ENCODE assay signal across 18 cellular contexts in genomic region chr2:99420031-99420430, GRCh38.
DNase-seq lines count a peak whose midpoint lies in the region; TF ChIP-seq lines count a peak whose summit lies in the region.
"Had no signal": no experiment of that assay in that cellular context is flagged by ENCODE, and none has a peak within 500 bp of the region (broad histone marks: within the 10 kb centered on the region; RNA-seq: fewer than 3 reads in every experiment).

No MANE protein-coding gene starts in this region.

- H2BK5ac ChIP-seq in trophoblast cell (ENCODE audit: low read depth, low read length, poor library complexity), result no peak overlapping the region

- no peaks in the 10 kb centered on the region for H3K27me3 Mint-ChIP-seq in activated T-helper 1 cell treated with anti-CD3 and anti-CD28 coated beads, Interleukin-12 subunit alpha, Interleukin-12 subunit beta, Interleukin-2, Interleukin-4 antibody, amounts not matched to agents 30 ng/mL and 10 ng/mL and 1 ng/mL, durations not matched to agents 14 hours and 24 hours and 36 hours (ENCODE audit: insufficient read depth)
- H3K27me3 Mint-ChIP-seq: activated CD4-positive, alpha-beta T cell treated with anti-CD3 and anti-CD28 coated beads for 36 hours; progenitor cell of endocrine pancreas had no signal

- H3K9me3 ChIP-seq in trophoblast cell (ENCODE audit: insufficient read depth, low read depth, low read length) (no peaks in the 10 kb centered on the region), Peyer's patch (no peaks in the 10 kb centered on the region)
- H3K9me3 ChIP-seq: esophagus squamous epithelium had no signal

- no peak overlapping the region for H3K4me3 Mint-ChIP-seq in activated T-helper 1 cell treated with anti-CD3 and anti-CD28 coated beads, Interleukin-12 subunit alpha, Interleukin-12 subunit beta, Interleukin-2, Interleukin-4 antibody, amounts not matched to agents 30 ng/mL and 10 ng/mL and 1 ng/mL, durations not matched to agents 14 hours and 24 hours and 36 hours
- H3K4me3 Mint-ChIP-seq: activated CD4-positive, alpha-beta T cell treated with anti-CD3 and anti-CD28 coated beads for 36 hours; T-helper 1 cell treated with Interleukin-12 subunit alpha and Interleukin-12 subunit beta and Interleukin-4 antibody, amounts not matched to agents 30 μg/mL and 1 μg/mL, for 36 hours had no signal

- H3K27me3 ChIP-seq in trophoblast cell (ENCODE audit: insufficient read depth, low read length), result no peaks in the 10 kb centered on the region
- no peaks in the 10 kb centered on the region for H3K27me3 ChIP-seq in Peyer's patch
- H3K27me3 ChIP-seq: esophagus squamous epithelium had no signal

- no peak overlapping the region for H3K4ac ChIP-seq in trophoblast cell (ENCODE audit: low read depth, low read length)

- H3K18ac ChIP-seq in trophoblast cell (ENCODE audit: low read length), result no peak overlapping the region

- H3K14ac ChIP-seq in trophoblast cell (ENCODE audit: low read length), result no peak overlapping the region

- H3K36me3 ChIP-seq in trophoblast cell (ENCODE audit: control insufficient read depth in 1 of 2, insufficient read depth in 2 of 2, low read length in 2 of 2) (peaks cover 10 to 33% of the 10 kb centered on the region in 2 experiments), Peyer's patch (peaks cover 0 to 77% (median 0%) of the 10 kb centered on the region in 3 donors)

- peaks cover 0 to 2% of the 10 kb centered on the region in 2 experiments for H3K4me1 ChIP-seq in trophoblast cell (ENCODE audit: control insufficient read depth in 1 of 2, insufficient read depth in 2 of 2, low read length in 2 of 2)
- H3K4me1 ChIP-seq in Peyer's patch, result no peaks in the 10 kb centered on the region

- H2BK12ac ChIP-seq in trophoblast cell (ENCODE audit: low read length), result no peak overlapping the region

- DNase-seq in EH (ENCODE audit: low read depth) (peak; percentile 51), LHCN-M2 (ENCODE audit: low read depth) (peak; percentile 17), choroid plexus epithelial cell (ENCODE audit: low read depth) (peak; percentile 60), trophoblast cell (peak; percentile 67 to 87), Peyer's patch (no peak), COLO829 (ENCODE audit: low spot score) (no peak), Ammon's horn (ENCODE audit: low spot score) (no peak)
- DNase-seq in activated T-helper 1 cell treated with anti-CD3 and anti-CD28 coated beads, Interleukin-12 subunit alpha, Interleukin-12 subunit beta, Interleukin-2, Interleukin-4 antibody, amounts not matched to agents 30 ng/mL and 10 ng/mL and 1 ng/mL, durations not matched to agents 14 hours and 24 hours and 36 hours (ENCODE audit: low spot score), result no peak
- DNase-seq: activated CD4-positive, alpha-beta T cell treated with anti-CD3 and anti-CD28 coated beads for 36 hours; COR-L47; esophagus squamous epithelium; GDM1; hippocampal formation; left cardiac atrium; NCI-H1930; stimulated activated CD4-positive, alpha-beta T cell treated with anti-CD3 and anti-CD28 coated beads, Interleukin-15, amount 100 ng/mL, for 24 hours had no signal

- H3K79me1 ChIP-seq in trophoblast cell (ENCODE audit: low read length), result no peaks in the 10 kb centered on the region

- H3K27ac Mint-ChIP-seq in activated T-helper 1 cell treated with anti-CD3 and anti-CD28 coated beads, Interleukin-12 subunit alpha, Interleukin-12 subunit beta, Interleukin-2, Interleukin-4 antibody, amounts not matched to agents 30 ng/mL and 10 ng/mL and 1 ng/mL, durations not matched to agents 14 hours and 24 hours and 36 hours, result no peak overlapping the region
- H3K27ac Mint-ChIP-seq: progenitor cell of endocrine pancreas; T-helper 1 cell treated with Interleukin-12 subunit alpha and Interleukin-12 subunit beta and Interleukin-4 antibody, amounts not matched to agents 30 μg/mL and 1 μg/mL, for 36 hours had no signal

- H3K23ac ChIP-seq in trophoblast cell (ENCODE audit: low read length), result no peak overlapping the region

- H2AK5ac ChIP-seq in trophoblast cell (ENCODE audit: low read length), result no peak overlapping the region

- no peak for TF ChIP-seq POLR2A in Peyer's patch (IDR thresholded peaks at IDR 0.05)

- no peaks in the 10 kb centered on the region for H3K4me1 Mint-ChIP-seq in activated T-helper 1 cell treated with anti-CD3 and anti-CD28 coated beads, Interleukin-12 subunit alpha, Interleukin-12 subunit beta, Interleukin-2, Interleukin-4 antibody, amounts not matched to agents 30 ng/mL and 10 ng/mL and 1 ng/mL, durations not matched to agents 14 hours and 24 hours and 36 hours (ENCODE audit: low read depth)
- H3K4me1 Mint-ChIP-seq: activated CD4-positive, alpha-beta T cell treated with anti-CD3 and anti-CD28 coated beads for 36 hours had no signal

- H4K91ac ChIP-seq in trophoblast cell (ENCODE audit: low read depth, low read length), result no peak overlapping the region

- H3K4me3 ChIP-seq in choroid plexus epithelial cell (ENCODE audit: low read depth, low read length) (no peak overlapping the region), trophoblast cell (ENCODE audit: low read depth, low read length) (no peak overlapping the region), Peyer's patch (no peak overlapping the region)
- H3K4me3 ChIP-seq: esophagus squamous epithelium had no signal

- no peak overlapping the region for H3K27ac ChIP-seq in trophoblast cell (ENCODE audit: low read depth, low read length)
- no peak overlapping the region for H3K27ac ChIP-seq in Peyer's patch
- H3K27ac ChIP-seq: esophagus squamous epithelium had no signal

- H3K36me3 Mint-ChIP-seq in activated T-helper 1 cell treated with anti-CD3 and anti-CD28 coated beads, Interleukin-12 subunit alpha, Interleukin-12 subunit beta, Interleukin-2, Interleukin-4 antibody, amounts not matched to agents 30 ng/mL and 10 ng/mL and 1 ng/mL, durations not matched to agents 14 hours and 24 hours and 36 hours (ENCODE audit: low read depth), result peaks cover 30% of the 10 kb centered on the region

- no peak overlapping the region for H4K8ac ChIP-seq in trophoblast cell (ENCODE audit: low read depth, low read length)

- H3K9me3 Mint-ChIP-seq in activated T-helper 1 cell treated with anti-CD3 and anti-CD28 coated beads, Interleukin-12 subunit alpha, Interleukin-12 subunit beta, Interleukin-2, Interleukin-4 antibody, amounts not matched to agents 30 ng/mL and 10 ng/mL and 1 ng/mL, durations not matched to agents 14 hours and 24 hours and 36 hours, result no peaks in the 10 kb centered on the region
- H3K9me3 Mint-ChIP-seq: T-helper 1 cell treated with Interleukin-12 subunit alpha and Interleukin-12 subunit beta and Interleukin-4 antibody, amounts not matched to agents 30 μg/mL and 1 μg/mL, for 36 hours had no signal

- WGBS in trophoblast cell (ENCODE audit: extremely low coverage, insufficient coverage, insufficient read length), result no CpG with 5 or more reads among the region's 1 CpG

- H3K9ac ChIP-seq in trophoblast cell (ENCODE audit: low read length), result no peak overlapping the region

- intact Hi-C loops in activated T-helper 1 cell treated with anti-CD3 and anti-CD28 coated beads, Interleukin-12 subunit alpha, Interleukin-12 subunit beta, Interleukin-2, Interleukin-4 antibody, amounts not matched to agents 30 ng/mL and 10 ng/mL and 1 ng/mL, durations not matched to agents 14 hours and 24 hours and 36 hours (cut with micrococcal nuclease), result no loop called here

- H2AFZ ChIP-seq in trophoblast cell (ENCODE audit: insufficient read depth, low read length, poor library complexity), result no peak overlapping the region

- TF ChIP-seq CTCF in choroid plexus epithelial cell (conservative IDR thresholded peaks at IDR 0.05; ENCODE audit: low read depth, low read length), result no peak
- no peak for TF ChIP-seq CTCF in Peyer's patch (IDR thresholded peaks at IDR 0.05)

- H4K12ac ChIP-seq in trophoblast cell (ENCODE audit: low read depth, low read length), result no peak overlapping the region

- H2BK120ac ChIP-seq in trophoblast cell (ENCODE audit: insufficient read depth, low read length, poor library complexity), result no peak overlapping the region

- H3K79me2 ChIP-seq in trophoblast cell (ENCODE audit: control insufficient read depth, insufficient read depth, low read length, poor library complexity), result no peaks in the 10 kb centered on the region

- no peak overlapping the region for H3K4me2 ChIP-seq in trophoblast cell (ENCODE audit: low read length)

Comparison
In these comparisons a context has a peak if more than half of its experiments do, and no peak if none do; other contexts are left out.
1. DNase-seq: peak in EH (single experiment), LHCN-M2 (single experiment), choroid plexus epithelial cell (single experiment) and trophoblast cell (2 of 2); none in Peyer's patch (0 of 3), COLO829 (single experiment), activated T-helper 1 cell treated with anti-CD3 and anti-CD28 coated beads, Interleukin-12 subunit alpha, Interleukin-12 subunit beta, Interleukin-2, Interleukin-4 antibody, amounts not matched to agents 30 ng/mL and 10 ng/mL and 1 ng/mL, durations not matched to agents 14 hours and 24 hours and 36 hours (single experiment) and Ammon's horn (single experiment).